19 cellular contexts compared by ENCODE assay signal in the genomic region with DNA sequence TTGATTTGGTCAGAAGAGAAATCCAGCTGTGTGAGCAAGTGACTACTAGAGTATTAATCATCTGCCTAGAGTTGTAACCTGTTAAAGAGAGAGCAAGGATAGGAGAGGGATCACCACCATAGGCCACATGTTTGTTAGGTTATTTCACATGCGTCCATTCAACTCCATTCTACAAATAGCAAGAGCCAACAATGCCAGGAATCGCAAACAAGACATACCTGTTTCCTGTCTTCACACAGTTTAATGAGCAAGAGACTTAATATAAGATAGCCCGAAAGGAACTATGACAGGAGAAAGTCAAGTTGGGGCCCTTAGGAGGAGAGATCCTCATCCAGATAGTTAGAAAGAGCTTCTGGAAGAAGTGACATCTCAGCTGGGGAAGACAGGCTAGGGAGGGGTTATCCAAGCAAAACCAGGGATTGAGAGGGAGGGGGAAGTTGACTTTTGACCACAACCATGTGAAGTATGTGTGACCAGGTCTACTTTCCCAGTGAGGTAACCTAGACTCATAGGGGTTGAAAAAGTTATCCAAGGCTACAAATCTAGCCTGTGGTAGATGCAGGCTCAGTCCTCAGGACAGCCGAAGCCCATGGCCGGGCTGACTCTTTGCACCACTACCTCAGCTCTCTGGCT.
A peak's percentile ranks its signal among the peaks of the same experiment; 100 is the strongest.
DNase-seq lines count a peak whose midpoint lies in the region; ATAC-seq, FAIRE-seq and TF ChIP-seq lines count a peak whose summit lies in the region.
"Had no signal": no experiment of that assay in that cellular context is flagged by ENCODE, and none has a peak within 500 bp of the region (broad histone marks: within the 10 kb centered on the region; RNA-seq: fewer than 3 reads in every experiment).

No MANE protein-coding gene starts in this region.

- H3K27ac Mint-ChIP-seq in MCF 10A (ENCODE audit: low read depth, unreplicated experiment) (no peak overlapping the region), astrocyte (ENCODE audit: unreplicated experiment) (peak overlapping the region; percentile 68)
- H3K27ac Mint-ChIP-seq: activated T-cell treated with anti-CD3 and anti-CD28 coated beads, Interleukin-2, amount 50 U/mL, for 72 hours had no signal

- CTCF ChIA-PET in mammary epithelial cell (lab: Charles Lee; ENCODE audit: low non-redundant PET) (no interaction called here), MCF 10A (lab: Yijun Ruan, JAX) (interaction anchor here (0.6 to 1.0 kb wide), 3 partner anchors 11 to 62 kb away, joined by 3 to 5 read pairs (median 4); no protein-coding TSS in a partner anchor)

- ATAC-seq in left ventricle myocardium superior = no peak
- ATAC-seq in GM19035 (IDR thresholded peaks at IDR 0.05; ENCODE audit: unreplicated experiment) = no peak
- ATAC-seq: activated T-cell treated with anti-CD3 and anti-CD28 coated beads, Interleukin-2, amount 50 U/mL, for 72 hours; upper lobe of right lung had no signal

- H3K4me3 Mint-ChIP-seq in MCF 10A (ENCODE audit: unreplicated experiment) = no peak overlapping the region
- H3K4me3 Mint-ChIP-seq in astrocyte (ENCODE audit: unreplicated experiment) = no peak overlapping the region
- H3K4me3 Mint-ChIP-seq: activated T-cell treated with anti-CD3 and anti-CD28 coated beads, Interleukin-2, amount 50 U/mL, for 72 hours had no signal

- no peak overlapping the region for H2AFZ ChIP-seq in mammary epithelial cell (ENCODE audit: low read depth, low read length)
- no peak overlapping the region for H2AFZ ChIP-seq in astrocyte (ENCODE audit: low read depth, low read length)

- BruUV-seq in mammary epithelial cell (replicated peaks; lab: Mats Ljungman, UMichigan) (no TSS peak), MCF 10A (replicated peaks; lab: Mats Ljungman, UMichigan) (no TSS peak)

- TF ChIP-seq CTCF in mammary epithelial cell (conservative IDR thresholded peaks at IDR 0.05 in 1 of 2, IDR thresholded peaks at IDR 0.05 in 1 of 2; ENCODE audit: extremely low read depth in 1 of 2, insufficient read depth in 1 of 2, low read depth in 1 of 2, low read length in 2 of 2) (no peak), MCF 10A (IDR thresholded peaks at IDR 0.05; ENCODE audit: unreplicated experiment) (no peak), astrocyte (IDR thresholded peaks at IDR 0.05; ENCODE audit: insufficient read depth, low read depth, low read length) (no peak), kidney epithelial cell (IDR thresholded peaks at IDR 0.05; ENCODE audit: insufficient read depth, low read length, poor library complexity, severe bottlenecking) (no peak)

- DNase-seq in mammary epithelial cell (peak; percentile 36), MCF 10A (ENCODE audit: unreplicated experiment) (no peak), astrocyte (ENCODE audit: low read depth) (peak; percentile 79), kidney epithelial cell (ENCODE audit: low read depth) (peak; percentile 78), left ventricle myocardium superior (no peak), iPS-NIHi7 (ENCODE audit: extremely low spot score) (no peak), DMS79 (lab: John Stamatoyannopoulos, UW) (no peak)
- DNase-seq: 8988T; activated naive CD4-positive, alpha-beta T cell treated with anti-CD3 and anti-CD28 coated beads, Interleukin-2, amount 50 U/mL, for 16 hours; activated T-cell treated with anti-CD3 and anti-CD28 coated beads, Interleukin-2, amount 50 U/mL, for 72 hours; COR-L47; NCI-H1105; NCI-H2081; NCI-H510A treated with DMSO at 0.1 percent for 48 hours; upper lobe of right lung had no signal

- H3K27me3 Mint-ChIP-seq in MCF 10A (ENCODE audit: insufficient read depth, unreplicated experiment) = no peaks in the 10 kb centered on the region
- H3K27me3 Mint-ChIP-seq in astrocyte (ENCODE audit: low read depth, unreplicated experiment) = peaks cover 6% of the 10 kb centered on the region

- no peaks in the 10 kb centered on the region for H4K20me1 ChIP-seq in mammary epithelial cell (ENCODE audit: insufficient read depth, low read length)
- H4K20me1 ChIP-seq in astrocyte (ENCODE audit: insufficient read depth, low read length) = no peaks in the 10 kb centered on the region

- intact Hi-C loops in mammary epithelial cell (cut with micrococcal nuclease) (no loop called here), MCF 10A (cut with micrococcal nuclease) (no loop called here), left ventricle myocardium superior (cut with micrococcal nuclease) (no loop called here)

- 58% methylated on average over 3 of the region's 5 CpGs for WGBS in mammary epithelial cell (ENCODE audit: low coverage, missing lambda C conversion rate)

- H3K36me3 ChIP-seq in mammary epithelial cell (ENCODE audit: insufficient read depth, low read length) (no peaks in the 10 kb centered on the region), astrocyte (ENCODE audit: insufficient read depth, low read length) (no peaks in the 10 kb centered on the region), kidney epithelial cell (ENCODE audit: control insufficient read depth, insufficient read depth, low read length) (no peaks in the 10 kb centered on the region)
- H3K36me3 ChIP-seq: ascending aorta, upper lobe of right lung had no signal

- dilution Hi-C loops in mammary epithelial cell (cut with HindIII; ENCODE audit: low sequenced_read_pairs) = no loop called here

- H3K9me3 Mint-ChIP-seq in MCF 10A (ENCODE audit: unreplicated experiment) = no peaks in the 10 kb centered on the region
- no peaks in the 10 kb centered on the region for H3K9me3 Mint-ChIP-seq in astrocyte (ENCODE audit: unreplicated experiment)
- H3K9me3 Mint-ChIP-seq: activated T-cell treated with anti-CD3 and anti-CD28 coated beads, Interleukin-2, amount 50 U/mL, for 72 hours had no signal

- H3K4me3 ChIP-seq in mammary epithelial cell (replicated peaks in 1 of 3; ENCODE audit: insufficient read depth in 1 of 3, low read depth in 2 of 3, low read length in 3 of 3) = no peak overlapping the region
- H3K4me3 ChIP-seq in astrocyte (ENCODE audit: insufficient read depth, low read depth, low read length) = no peak overlapping the region
- H3K4me3 ChIP-seq in kidney epithelial cell (ENCODE audit: low read depth, low read length) = no peak overlapping the region
- H3K4me3 ChIP-seq: ascending aorta, upper lobe of right lung had no signal

- H3K9ac ChIP-seq in mammary epithelial cell (ENCODE audit: insufficient read depth, low read length) = no peak overlapping the region
- H3K9ac ChIP-seq in astrocyte (ENCODE audit: low read length) = no peak overlapping the region

- H3K9me3 ChIP-seq in mammary epithelial cell (replicated peaks; ENCODE audit: insufficient read depth, low read length) (no peaks in the 10 kb centered on the region), astrocyte (ENCODE audit: insufficient read depth, low read depth, low read length) (no peaks in the 10 kb centered on the region)
- H3K9me3 ChIP-seq: ascending aorta, upper lobe of right lung had no signal

- H3K4me1 ChIP-seq in mammary epithelial cell (ENCODE audit: insufficient read depth, low read length) (peaks cover 7% of the 10 kb centered on the region), astrocyte (ENCODE audit: insufficient read depth, low read length) (peaks cover 10% of the 10 kb centered on the region)
- H3K4me1 ChIP-seq: upper lobe of right lung had no signal

- in situ Hi-C loops in mammary epithelial cell (cut with MboI; ENCODE audit: low sequenced_read_pairs in 2 of 2) = loop anchor here in 1 of 2 donors (25.0 kb wide), 1 partner anchor 365 kb away; no protein-coding TSS in a partner anchor

- H3K27ac ChIP-seq in mammary epithelial cell (ENCODE audit: insufficient read depth, low read depth, low read length) = no peak overlapping the region
- no peak overlapping the region for H3K27ac ChIP-seq in astrocyte (ENCODE audit: low read depth, low read length)
- H3K27ac ChIP-seq: ascending aorta, upper lobe of right lung had no signal

- POLR2A ChIA-PET in MCF 10A (lab: Yijun Ruan, JAX) = interaction anchor here (0.6 kb wide), 1 partner anchor 152 kb away, joined by 3 read pairs; no protein-coding TSS in a partner anchor

- H3K4me1 Mint-ChIP-seq in MCF 10A (ENCODE audit: insufficient read depth, unreplicated experiment) = peaks cover 6% of the 10 kb centered on the region
- H3K4me1 Mint-ChIP-seq in astrocyte (ENCODE audit: low read depth, unreplicated experiment) = peaks cover 7% of the 10 kb centered on the region

- H3K36me3 Mint-ChIP-seq in MCF 10A (ENCODE audit: insufficient read depth, unreplicated experiment) = no peaks in the 10 kb centered on the region
- H3K36me3 Mint-ChIP-seq in astrocyte (ENCODE audit: low read depth, unreplicated experiment) = peaks cover 2% of the 10 kb centered on the region

- H3K27me3 ChIP-seq in mammary epithelial cell (ENCODE audit: insufficient read depth, low read length) = no peaks in the 10 kb centered on the region
- H3K27me3 ChIP-seq in astrocyte (ENCODE audit: insufficient read depth, low read length) = no peaks in the 10 kb centered on the region
- H3K27me3 ChIP-seq in kidney epithelial cell (ENCODE audit: control insufficient read depth, insufficient read depth, low read length) = no peaks in the 10 kb centered on the region
- H3K27me3 ChIP-seq: ascending aorta, upper lobe of right lung had no signal

- no peak for FAIRE-seq in astrocyte (lab: Jason Lieb, UNC)
- FAIRE-seq: G401.6, H1 had no signal

- H3K79me2 ChIP-seq in mammary epithelial cell (ENCODE audit: insufficient read depth, low read length) (no peaks in the 10 kb centered on the region), astrocyte (ENCODE audit: insufficient read depth, low read length) (no peaks in the 10 kb centered on the region)

- H3K4me2 ChIP-seq in mammary epithelial cell (ENCODE audit: insufficient read depth, low read depth, low read length) (no peak overlapping the region), astrocyte (ENCODE audit: low read length) (peak overlapping the region; percentile 28)

Comparison
In these comparisons a context has a peak if more than half of its experiments do, and no peak if none do; other contexts are left out.
1. DNase-seq: peak in mammary epithelial cell (single experiment), astrocyte (single experiment) and kidney epithelial cell (single experiment); none in MCF 10A (single experiment), left ventricle myocardium superior (single experiment), iPS-NIHi7 (single experiment) and DMS79 (single experiment).